26 cellular contexts compared by ENCODE assay signal in the genomic region with DNA sequence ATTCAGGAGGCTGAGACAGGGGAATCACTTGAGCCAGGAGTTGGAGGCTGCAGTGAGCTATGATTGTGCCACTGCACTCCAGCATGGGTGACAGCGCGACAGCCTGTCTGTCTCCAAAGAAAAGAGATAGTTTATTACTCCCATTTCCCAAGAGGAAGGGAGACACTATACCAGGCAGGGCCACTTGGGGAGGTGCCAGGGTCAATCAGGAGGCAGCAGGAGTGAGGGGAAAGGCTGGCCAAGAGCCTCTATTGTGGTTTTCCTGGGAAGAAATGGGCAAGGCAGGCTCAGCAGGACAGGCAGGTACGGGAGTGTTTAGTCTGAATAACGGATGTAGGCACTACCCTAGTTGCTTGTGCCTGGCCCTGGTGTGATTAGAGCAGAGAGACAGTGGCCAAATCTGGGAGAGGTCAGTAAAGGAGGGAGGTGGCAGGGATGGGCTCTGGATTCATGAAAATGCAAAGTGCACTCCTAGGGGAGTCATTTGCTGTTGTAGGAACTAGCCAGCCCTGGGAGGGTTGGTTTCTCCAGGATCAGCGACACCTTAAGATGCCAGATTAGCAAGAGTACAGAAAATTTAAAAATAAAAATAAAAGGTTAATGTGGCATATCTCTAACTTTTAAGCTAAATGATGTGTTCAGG. TPM values are rescaled to one million over a fixed set of nuclear protein-coding genes. Genes with fewer than 3 reads are reported as not detected.
A peak's percentile ranks its signal among the peaks of the same experiment; 100 is the strongest.
DNase-seq lines count a peak whose midpoint lies in the region; ATAC-seq and TF ChIP-seq lines count a peak whose summit lies in the region.
"Had no signal": no experiment of that assay in that cellular context is flagged by ENCODE, and none has a peak within 500 bp of the region (broad histone marks: within the 10 kb centered on the region; RNA-seq: fewer than 3 reads in every experiment).

No MANE protein-coding gene starts in this region.

- no peaks in the 10 kb centered on the region for H3K4me1 ChIP-seq in breast epithelium
- peaks cover 25% of the 10 kb centered on the region for H3K4me1 ChIP-seq in PC-3 (ENCODE audit: insufficient read depth, low read length)
- peaks cover 0 to 5% (median 4%) of the 10 kb centered on the region in 4 donors for H3K4me1 ChIP-seq in upper lobe of left lung
- no peaks in the 10 kb centered on the region for H3K4me1 ChIP-seq in hepatocyte (ENCODE audit: insufficient read depth)
- H3K4me1 ChIP-seq: left ventricle myocardium inferior, parathyroid adenoma, right lobe of liver, uterus had no signal

- H3K27ac Mint-ChIP-seq in MCF 10A (ENCODE audit: low read depth, unreplicated experiment) = peak overlapping the region; percentile 74
- H3K27ac Mint-ChIP-seq: activated naive CD4-positive, alpha-beta T cell treated with anti-CD3 and anti-CD28 coated beads for 36 hours; nephron; T-helper 2 cell treated with Interferon-gamma antibody and Interleukin-4, amounts not matched to agents 5 μg/mL and 100 μg/mL, for 36 hours had no signal

- H2AFZ ChIP-seq in PC-3 (ENCODE audit: low read length) = 0 out of 2 replicates have a peak overlapping the region, but pooled peaks have one; percentile 6
- no peak overlapping the region for H2AFZ ChIP-seq in hepatocyte
- H2AFZ ChIP-seq: parathyroid adenoma had no signal

- BruUV-seq in MCF 10A (replicated peaks; lab: Mats Ljungman, UMichigan) (no TSS peak), PC-3 (replicated peaks; lab: Mats Ljungman, UMichigan) (no TSS peak)

- 56 to 69% methylated on average over 5 of the region's 5 CpGs for WGBS in upper lobe of left lung, 2 donors
- 88% methylated on average over 5 of the region's 5 CpGs for WGBS in hepatocyte (ENCODE audit: low lambda C conversion rate, missing lambda C conversion rate)

- no peaks in the 10 kb centered on the region for H4K20me1 ChIP-seq in PC-3 (ENCODE audit: low read length)
- no peaks in the 10 kb centered on the region for H4K20me1 ChIP-seq in hepatocyte (ENCODE audit: insufficient read depth, poor library complexity, severe bottlenecking)

- H3K4me3 Mint-ChIP-seq in MCF 10A (ENCODE audit: unreplicated experiment) = no peak overlapping the region
- H3K4me3 Mint-ChIP-seq: activated naive CD4-positive, alpha-beta T cell treated with anti-CD3 and anti-CD28 coated beads for 36 hours; nephron; T-helper 2 cell treated with Interferon-gamma antibody and Interleukin-4, amounts not matched to agents 5 μg/mL and 100 μg/mL, for 36 hours had no signal

- no peak for TF ChIP-seq POLR2A in breast epithelium (IDR thresholded peaks at IDR 0.05)
- no peak for TF ChIP-seq POLR2A in upper lobe of left lung (IDR thresholded peaks at IDR 0.05)

- no peaks in the 10 kb centered on the region for H3K79me2 ChIP-seq in PC-3 (ENCODE audit: low read length)
- H3K79me2 ChIP-seq in hepatocyte = no peaks in the 10 kb centered on the region
- H3K79me2 ChIP-seq: parathyroid adenoma had no signal

- CTCF ChIA-PET in MCF 10A (lab: Yijun Ruan, JAX) = interaction anchor here (0.6 kb wide), 1 partner anchor 71 kb away, joined by 3 read pairs; no protein-coding TSS in a partner anchor
- CTCF ChIA-PET in PC-3 (lab: Charles Lee) = no interaction called here

- H3K27me3 Mint-ChIP-seq in MCF 10A (ENCODE audit: insufficient read depth, unreplicated experiment) = no peaks in the 10 kb centered on the region

- intact Hi-C loops in MCF 10A (cut with micrococcal nuclease) = no loop called here
- intact Hi-C loops in breast epithelium (cut with DNase I; ENCODE audit: low total_unique reads) = no loop called here
- intact Hi-C loops in PC-3 (cut with micrococcal nuclease) = no loop called here

- no peak overlapping the region for H3K9ac ChIP-seq in PC-3 (ENCODE audit: low read length)
- H3K9ac ChIP-seq: parathyroid adenoma had no signal

- no peaks in the 10 kb centered on the region for H3F3A ChIP-seq in PC-3 (ENCODE audit: low read length, unreplicated experiment)

- H3K9me3 ChIP-seq in breast epithelium = no peaks in the 10 kb centered on the region
- H3K9me3 ChIP-seq in PC-3 (ENCODE audit: low read length) = no peaks in the 10 kb centered on the region
- H3K9me3 ChIP-seq in upper lobe of left lung = no peaks in the 10 kb centered on the region
- no peaks in the 10 kb centered on the region for H3K9me3 ChIP-seq in hepatocyte (ENCODE audit: low read depth)
- H3K9me3 ChIP-seq: left ventricle myocardium inferior, right lobe of liver, uterus had no signal

- POLR2A ChIA-PET in MCF 10A (lab: Yijun Ruan, JAX) (interaction anchor here (1.0 to 3.1 kb wide), 3 partner anchors 14 to 69 kb away, joined by 3 to 19 read pairs (median 9); a partner anchor contains a TSS), PC-3 (lab: Charles Lee; ENCODE audit: unreplicated experiment) (no interaction called here)

- no peaks in the 10 kb centered on the region for H3K36me3 Mint-ChIP-seq in MCF 10A (ENCODE audit: insufficient read depth, unreplicated experiment)

- ATAC-seq in PC-3 = peak; percentile 40; the same call in 1 of the 2 replicates
- no peak for ATAC-seq in upper lobe of left lung (ENCODE audit: low FRiP score in 2 of 2)
- ATAC-seq: right lobe of liver had no signal

- H3K36me3 ChIP-seq in breast epithelium (no peaks in the 10 kb centered on the region), PC-3 (ENCODE audit: low read depth, low read length) (no peaks in the 10 kb centered on the region), upper lobe of left lung (no peaks in the 10 kb centered on the region), hepatocyte (replicated peaks; ENCODE audit: insufficient read depth, low read depth) (no peaks in the 10 kb centered on the region)
- H3K36me3 ChIP-seq: cardiac muscle cell, left ventricle myocardium inferior, right lobe of liver, uterus had no signal

- no peak overlapping the region for H3K27ac ChIP-seq in breast epithelium
- peak overlapping the region; percentile 57 for H3K27ac ChIP-seq in PC-3 (ENCODE audit: low read length)
- H3K27ac ChIP-seq in upper lobe of left lung = peak overlapping the region in 3 of 4 donors; percentile 15 to 72 (median 53)
- no peak overlapping the region for H3K27ac ChIP-seq in hepatocyte
- H3K27ac ChIP-seq: C4-2B, cardiac muscle cell, left ventricle myocardium inferior, parathyroid adenoma, right lobe of liver, SK-N-MC, uterus had no signal

- DNase-seq in MCF 10A (ENCODE audit: unreplicated experiment) (peak; percentile 57), breast epithelium (ENCODE audit: low spot score in 2 of 2) (no peak), PC-3 (peak; percentile 57), islet precursor cell (peak; percentile 38), upper lobe of left lung (peak in 1 of 2 donors; percentile 44), SKM-1 (lab: John Stamatoyannopoulos, UW; ENCODE audit: unreplicated experiment) (no peak), GM20000 (ENCODE audit: low spot score) (no peak), hepatocyte (ENCODE audit: low spot score) (no peak)
- DNase-seq: activated CD4-positive, alpha-beta T cell treated with anti-CD3 and anti-CD28 coated beads, Interleukin-2, amount 50 U/mL, for 48 hours; activated naive CD4-positive, alpha-beta T cell treated with anti-CD3 and anti-CD28 coated beads for 36 hours; activated T-cell treated with anti-CD3 and anti-CD28 coated beads, Interleukin-2, amount 50 U/mL, for 1 hour; dermis blood vessel endothelial cell; left ventricle myocardium inferior; midbrain; NCI-H1105 treated with DMSO at 0.1 percent for 48 hours; NCI-H2081; NCI-H446 treated with DMSO at 0.1 percent for 48 hours; NK-92 treated with Interleukin-12 subunit alpha and Interleukin-12 subunit beta, amount 100 ng/mL, for 24 hours; right lobe of liver; uterus had no signal

- H3K9me3 Mint-ChIP-seq in MCF 10A (ENCODE audit: unreplicated experiment) = no peaks in the 10 kb centered on the region
- H3K9me3 Mint-ChIP-seq: nephron; T-helper 2 cell treated with Interferon-gamma antibody and Interleukin-4, amounts not matched to agents 5 μg/mL and 100 μg/mL, for 36 hours had no signal

- no peaks in the 10 kb centered on the region for H3K27me3 ChIP-seq in breast epithelium
- no peaks in the 10 kb centered on the region for H3K27me3 ChIP-seq in PC-3 (ENCODE audit: low read length)
- no peaks in the 10 kb centered on the region for H3K27me3 ChIP-seq in upper lobe of left lung
- H3K27me3 ChIP-seq in hepatocyte = no peaks in the 10 kb centered on the region
- H3K27me3 ChIP-seq: cardiac muscle cell, right lobe of liver, uterus had no signal

- no peak for TF ChIP-seq EP300 in upper lobe of left lung (IDR thresholded peaks at IDR 0.05)

- TF ChIP-seq CTCF in MCF 10A (IDR thresholded peaks at IDR 0.05; ENCODE audit: unreplicated experiment) (no peak), breast epithelium (IDR thresholded peaks at IDR 0.05) (no peak), PC-3 (conservative IDR thresholded peaks at IDR 0.05; ENCODE audit: low read depth, low read length) (no peak), upper lobe of left lung (IDR thresholded peaks at IDR 0.05) (no peak), GM20000 (IDR thresholded peaks at IDR 0.05; ENCODE audit: extremely low read depth, missing control alignments) (no peak), hepatocyte (IDR thresholded peaks at IDR 0.05; ENCODE audit: poor library complexity) (no peak)

- H3K4me3 ChIP-seq in breast epithelium (no peak overlapping the region), PC-3 (ENCODE audit: low read length) (no peak overlapping the region), upper lobe of left lung (no peak overlapping the region), hepatocyte (no peak overlapping the region)
- H3K4me3 ChIP-seq: cardiac muscle cell, left ventricle myocardium inferior, right lobe of liver, SK-N-MC, uterus had no signal

- H3K4me1 Mint-ChIP-seq in MCF 10A (ENCODE audit: insufficient read depth, unreplicated experiment) = peaks cover 17% of the 10 kb centered on the region
- H3K4me1 Mint-ChIP-seq: nephron had no signal

- no peaks in the 10 kb centered on the region for H3K9me2 ChIP-seq in PC-3 (replicated peaks; ENCODE audit: low read length)
- H3K9me2 ChIP-seq in hepatocyte (replicated peaks; ENCODE audit: insufficient read depth) = no peaks in the 10 kb centered on the region

- H3K4me2 ChIP-seq in PC-3 (ENCODE audit: low read length) (peak overlapping the region; percentile 41; the same call in 1 of the 2 replicates), hepatocyte (no peak overlapping the region)

RNA-seq across cellular contexts. Expression of a gene that starts 20.2 kb away (rescaled TPM):
- total RNA-seq in MCF 10A (2022) = 12.0 and 13.4 TPM in 2 replicates
- 10 to 100 TPM; 22.2 to 37.3 (median 23.3) TPM for total RNA-seq in breast epithelium
- total RNA-seq in PC-3 (2014; rRNA removed) = 21.2 and 31.5 TPM in 2 replicates
- 10 to 100 TPM in 5 of 6 donors, 1 to 10 TPM in 1; 7.8 to 25.7 (median 15.6) TPM for total RNA-seq in upper lobe of left lung
- total RNA-seq in hepatocyte = 43.6 and 43.7 TPM in 2 replicates
- 18.9 and 26.7 TPM in 2 replicates for polyA plus RNA-seq in hepatocyte

Comparison
In these comparisons a context has a peak if more than half of its experiments do, and no peak if none do; other contexts are left out.
1. DNase-seq: peak in MCF 10A (single experiment), PC-3 (single experiment) and islet precursor cell (single experiment); none in breast epithelium (0 of 2), SKM-1 (single experiment), GM20000 (single experiment) and hepatocyte (single experiment).
2. H3K27ac ChIP-seq: peak in PC-3 (single experiment) and upper lobe of left lung (3 of 4); none in breast epithelium (0 of 2) and hepatocyte (single experiment).